Comparison of ENCODE assay signal across 12 cellular contexts in the genomic region with DNA sequence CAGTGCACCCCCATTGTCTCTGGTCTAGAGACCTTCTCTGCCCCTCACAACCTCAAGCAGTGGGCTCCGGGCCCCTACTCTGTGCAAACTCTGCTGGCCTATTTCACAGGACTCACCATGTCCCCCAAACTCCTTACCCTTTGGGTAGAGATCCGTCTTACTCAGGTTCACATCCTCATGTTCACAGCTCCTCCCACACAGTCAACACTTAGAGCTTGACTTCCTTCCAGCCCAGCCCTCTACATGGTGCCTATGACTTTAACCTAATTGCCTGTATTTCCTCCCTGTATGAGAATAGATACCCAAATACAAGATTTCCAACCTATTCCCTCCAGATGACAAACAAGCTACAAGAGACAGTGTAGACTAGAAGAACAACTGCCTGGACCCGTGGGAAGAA.
DNase-seq lines count a peak whose midpoint lies in the region; ATAC-seq and TF ChIP-seq lines count a peak whose summit lies in the region.
"Had no signal": no experiment of that assay in that cellular context is flagged by ENCODE, and none has a peak within 500 bp of the region (broad histone marks: within the 10 kb centered on the region; RNA-seq: fewer than 3 reads in every experiment).

No MANE protein-coding gene starts in this region.

- POLR2A ChIA-PET in GM10248 (lab: Yijun Ruan, JAX) = no interaction called here
- POLR2A ChIA-PET in activated B cell treated with CpG ODN at 0.5 μM for 24 hours (lab: Charles Lee) = interaction anchor here (1.8 kb wide), 1 partner anchor 12 kb away, joined by 5 read pairs; no protein-coding TSS in a partner anchor

- TF ChIP-seq EP300 in transverse colon (IDR thresholded peaks at IDR 0.05; ENCODE audit: low read depth) = no peak

- peak overlapping the region in 1 of 4 donors; percentile 2 for H3K4me3 Mint-ChIP-seq in CD4-positive, CD25-positive, alpha-beta regulatory T cell
- H3K4me3 Mint-ChIP-seq in activated B cell treated with CpG ODN at 0.5 μM for 24 hours (peak overlapping the region; percentile 29), naive B cell (peak overlapping the region; percentile 45 to 80 (median 68))
- H3K4me3 Mint-ChIP-seq: HFFc6 had no signal

- in situ Hi-C loops in transverse colon (cut with MboI; ENCODE audit: low pct_ligation_motif_present in 1 of 4, low pct_unique_long_range_greater_than_20kb in 1 of 4, low sequenced_read_pairs in 3 of 4) = loop anchor here in 1 of 4 donors (10.0 kb wide), 1 partner anchor 503 kb away; no protein-coding TSS in a partner anchor

- peak in 1 of 3 donors; percentile 49 for DNase-seq in CD4-positive, CD25-positive, alpha-beta regulatory T cell
- DNase-seq in GM10248 (ENCODE audit: extremely low spot score) (peak; percentile 22), activated B cell treated with CpG ODN at 0.5 μM for 24 hours (no peak), naive B cell (no peak), transverse colon (no peak), NCI-H1930 (lab: John Stamatoyannopoulos, UW) (no peak)
- DNase-seq: Caco-2, HFFc6, NCI-H1417 treated with DMSO at 0.1 percent for 48 hours, NCI-H524, testis had no signal

- CTCF ChIA-PET in GM10248 (lab: Yijun Ruan, JAX) = interaction anchor here (1.2 to 2.4 kb wide), 5 partner anchors 9 to 71 kb away, joined by 3 to 9 read pairs (median 5); no protein-coding TSS in a partner anchor
- CTCF ChIA-PET in activated B cell treated with CpG ODN at 0.5 μM for 24 hours (lab: Charles Lee) = interaction anchor here (0.7 kb wide), 1 partner anchor 673 kb away, joined by 3 read pairs; no protein-coding TSS in a partner anchor

- no peaks in the 10 kb centered on the region for H3K36me3 Mint-ChIP-seq in CD4-positive, CD25-positive, alpha-beta regulatory T cell
- H3K36me3 Mint-ChIP-seq in activated B cell treated with CpG ODN at 0.5 μM for 24 hours (ENCODE audit: low read depth) (no peaks in the 10 kb centered on the region), naive B cell (no peaks in the 10 kb centered on the region)

- no peak overlapping the region for H3K4me3 ChIP-seq in CD4-positive, CD25-positive, alpha-beta regulatory T cell (ENCODE audit: low read depth, low read length)
- H3K4me3 ChIP-seq in transverse colon = no peak overlapping the region
- H3K4me3 ChIP-seq: testis had no signal

- intact Hi-C loops in activated B cell treated with CpG ODN at 0.5 μM for 24 hours (cut with micrococcal nuclease) (no loop called here), transverse colon (cut with DNase I; ENCODE audit: low total_unique reads) (no loop called here)

- H3K27ac Mint-ChIP-seq in CD4-positive, CD25-positive, alpha-beta regulatory T cell = peak overlapping the region in 2 of 3 donors; percentile 3 to 87
- peak overlapping the region; percentile 46 for H3K27ac Mint-ChIP-seq in activated B cell treated with CpG ODN at 0.5 μM for 24 hours
- peak overlapping the region; percentile 17 to 88 (median 72) for H3K27ac Mint-ChIP-seq in naive B cell
- H3K27ac Mint-ChIP-seq: HFFc6 had no signal

- TF ChIP-seq POLR2A in transverse colon (IDR thresholded peaks at IDR 0.05) = no peak

- H3K9me3 Mint-ChIP-seq in CD4-positive, CD25-positive, alpha-beta regulatory T cell = no peaks in the 10 kb centered on the region
- no peaks in the 10 kb centered on the region for H3K9me3 Mint-ChIP-seq in activated B cell treated with CpG ODN at 0.5 μM for 24 hours
- peaks cover 0 to 4% (median 0%) of the 10 kb centered on the region in 7 donors for H3K9me3 Mint-ChIP-seq in naive B cell
- H3K9me3 Mint-ChIP-seq: HFFc6 had no signal

- H3K27ac ChIP-seq in CD4-positive, CD25-positive, alpha-beta regulatory T cell (ENCODE audit: insufficient read depth, low read length, poor library complexity, severe bottlenecking) = no peak overlapping the region
- H3K27ac ChIP-seq in transverse colon = no peak overlapping the region
- H3K27ac ChIP-seq: testis had no signal

- 81 to 83% methylated on average over 1 to 3 of the region's 3 CpGs for WGBS in transverse colon (ENCODE audit: low coverage in 1 of 2), 2 donors

- no peaks in the 10 kb centered on the region for H3K9me3 ChIP-seq in CD4-positive, CD25-positive, alpha-beta regulatory T cell (ENCODE audit: control insufficient read depth in 2 of 2, low read length in 2 of 2)
- H3K9me3 ChIP-seq in transverse colon = no peaks in the 10 kb centered on the region
- H3K9me3 ChIP-seq: Caco-2, testis had no signal

- no peaks in the 10 kb centered on the region for H3K36me3 ChIP-seq in CD4-positive, CD25-positive, alpha-beta regulatory T cell (ENCODE audit: control insufficient read depth, insufficient read depth, low read length)
- H3K36me3 ChIP-seq in transverse colon = no peaks in the 10 kb centered on the region

- TF ChIP-seq CTCF in GM10248 (IDR thresholded peaks at IDR 0.05; ENCODE audit: control extremely low read depth, extremely low read depth, low read depth, missing control alignments) (no peak), activated B cell treated with CpG ODN at 0.5 μM for 24 hours (IDR thresholded peaks at IDR 0.05) (no peak), transverse colon (IDR thresholded peaks at IDR 0.05) (no peak)

- H3K4me1 ChIP-seq in CD4-positive, CD25-positive, alpha-beta regulatory T cell (ENCODE audit: control insufficient read depth, insufficient read depth, low read length, poor library complexity, severe bottlenecking) = no peaks in the 10 kb centered on the region
- peaks cover 5 to 20% (median 9%) of the 10 kb centered on the region in 4 donors for H3K4me1 ChIP-seq in transverse colon
- H3K4me1 ChIP-seq: testis had no signal

- H3K4me1 Mint-ChIP-seq in CD4-positive, CD25-positive, alpha-beta regulatory T cell = peaks cover 0 to 26% (median 5%) of the 10 kb centered on the region in 4 donors
- H3K4me1 Mint-ChIP-seq in activated B cell treated with CpG ODN at 0.5 μM for 24 hours = peaks cover 70% of the 10 kb centered on the region
- peaks cover 55 to 86% (median 81%) of the 10 kb centered on the region in 3 donors for H3K4me1 Mint-ChIP-seq in naive B cell

- no peaks in the 10 kb centered on the region for H3K27me3 ChIP-seq in CD4-positive, CD25-positive, alpha-beta regulatory T cell (ENCODE audit: control insufficient read depth, insufficient read depth, low read length)
- H3K27me3 ChIP-seq in transverse colon = no peaks in the 10 kb centered on the region
- H3K27me3 ChIP-seq: testis had no signal

- H3K27me3 Mint-ChIP-seq in CD4-positive, CD25-positive, alpha-beta regulatory T cell = no peaks in the 10 kb centered on the region
- no peaks in the 10 kb centered on the region for H3K27me3 Mint-ChIP-seq in activated B cell treated with CpG ODN at 0.5 μM for 24 hours
- no peaks in the 10 kb centered on the region for H3K27me3 Mint-ChIP-seq in naive B cell

- ATAC-seq in CD4-positive, CD25-positive, alpha-beta regulatory T cell (ENCODE audit: low read depth in 2 of 2) = peak; percentile 59 to 68
- ATAC-seq in activated B cell treated with CpG ODN at 0.5 μM for 24 hours (ENCODE audit: low read depth) = peak; percentile 66
- ATAC-seq in naive B cell (ENCODE audit: low read depth in 2 of 2) = peak; percentile 81 to 82
- ATAC-seq in HG02885 (IDR thresholded peaks at IDR 0.05; ENCODE audit: poor library complexity, unreplicated experiment) = no peak
